9 cellular contexts compared by ENCODE assay signal in genomic region chr14:96275182-96276112, GRCh38. TPM values are rescaled to one million over a fixed set of nuclear protein-coding genes. Genes with fewer than 3 reads are reported as not detected.
DNase-seq lines count a peak whose midpoint lies in the region; TF ChIP-seq lines count a peak whose summit lies in the region.
"Had no signal": no experiment of that assay in that cellular context is flagged by ENCODE, and none has a peak within 500 bp of the region (broad histone marks: within the 10 kb centered on the region; RNA-seq: fewer than 3 reads in every experiment).

No MANE protein-coding gene starts in this region.

- intact Hi-C loops in activated naive CD4-positive, alpha-beta T cell treated with anti-CD3 and anti-CD28 coated beads for 36 hours (cut with micrococcal nuclease): loop anchor here (1.0 to 10.0 kb wide), 4 partner anchors 175 to 711 kb away; no protein-coding TSS in a partner anchor

- in situ Hi-C loops in KBM-7 (cut with MboI; ENCODE audit: low pct_unique_long_range_greater_than_20kb, low sequenced_read_pairs): no loop called here

- no peak overlapping the region for H3K27ac Mint-ChIP-seq in activated naive CD4-positive, alpha-beta T cell treated with anti-CD3 and anti-CD28 coated beads for 36 hours
- H3K27ac Mint-ChIP-seq in glutamatergic neuron (ENCODE audit: unreplicated experiment): no peak overlapping the region
- no peak overlapping the region for H3K27ac Mint-ChIP-seq in progenitor cell of endocrine pancreas
- H3K27ac Mint-ChIP-seq: T-helper 1 cell treated with Interleukin-12 subunit alpha and Interleukin-12 subunit beta and Interleukin-4 antibody, amounts not matched to agents 30 μg/mL and 1 μg/mL, for 36 hours had no signal

- CTCF ChIA-PET in activated naive CD4-positive, alpha-beta T cell treated with anti-CD3 and anti-CD28 coated beads for 36 hours (lab: Charles Lee): interaction anchor here (0.7 to 8.1 kb wide), 20 partner anchors 10 to 275 kb away, joined by 3 to 120 read pairs (median 4); no protein-coding TSS in a partner anchor

- peak; percentile 97 for TF ChIP-seq CTCF in glutamatergic neuron (IDR thresholded peaks at IDR 0.05; ENCODE audit: partially characterized antibody, unreplicated experiment)
- peak; percentile 97 for TF ChIP-seq CTCF in progenitor cell of endocrine pancreas (IDR thresholded peaks at IDR 0.05; ENCODE audit: unreplicated experiment)

- H3K36me3 Mint-ChIP-seq in activated naive CD4-positive, alpha-beta T cell treated with anti-CD3 and anti-CD28 coated beads for 36 hours (ENCODE audit: low read depth): peaks cover 7% of the 10 kb centered on the region
- H3K36me3 Mint-ChIP-seq in glutamatergic neuron (ENCODE audit: unreplicated experiment) (peaks cover 12% of the 10 kb centered on the region), progenitor cell of endocrine pancreas (ENCODE audit: insufficient read depth) (no peaks in the 10 kb centered on the region)

- no peaks in the 10 kb centered on the region for H3K27me3 Mint-ChIP-seq in activated naive CD4-positive, alpha-beta T cell treated with anti-CD3 and anti-CD28 coated beads for 36 hours (ENCODE audit: low read depth)
- peaks cover 3% of the 10 kb centered on the region for H3K27me3 Mint-ChIP-seq in glutamatergic neuron (ENCODE audit: unreplicated experiment)
- H3K27me3 Mint-ChIP-seq in progenitor cell of endocrine pancreas: no peaks in the 10 kb centered on the region

- H3K9me3 Mint-ChIP-seq in activated naive CD4-positive, alpha-beta T cell treated with anti-CD3 and anti-CD28 coated beads for 36 hours: peaks cover 19% of the 10 kb centered on the region
- H3K9me3 Mint-ChIP-seq in glutamatergic neuron (ENCODE audit: unreplicated experiment): no peaks in the 10 kb centered on the region
- peaks cover 8% of the 10 kb centered on the region for H3K9me3 Mint-ChIP-seq in progenitor cell of endocrine pancreas (ENCODE audit: low read depth)

- no peak overlapping the region for H3K4me3 Mint-ChIP-seq in activated naive CD4-positive, alpha-beta T cell treated with anti-CD3 and anti-CD28 coated beads for 36 hours
- H3K4me3 Mint-ChIP-seq in glutamatergic neuron (ENCODE audit: unreplicated experiment) (no peak overlapping the region), progenitor cell of endocrine pancreas (ENCODE audit: low read depth) (no peak overlapping the region)
- H3K4me3 Mint-ChIP-seq: T-helper 1 cell treated with Interleukin-12 subunit alpha and Interleukin-12 subunit beta and Interleukin-4 antibody, amounts not matched to agents 30 μg/mL and 1 μg/mL, for 36 hours had no signal

- DNase-seq in DMS114 treated with DMSO at 0.1 percent for 48 hours (lab: John Stamatoyannopoulos, UW; ENCODE audit: unreplicated experiment) (peak; percentile 32), KBM-7 (peak; percentile 63), SHP77 (lab: John Stamatoyannopoulos, UW) (peak; percentile 73 to 79), glutamatergic neuron (peak; percentile 90), progenitor cell of endocrine pancreas (ENCODE audit: low spot score, unreplicated experiment) (peak; percentile 60), ureter (ENCODE audit: low spot score) (peak; percentile 79), SKM-1 treated with dmso at 0.1 percent for 144 hours (lab: John Stamatoyannopoulos, UW; ENCODE audit: unreplicated experiment) (no peak)
- DNase-seq in activated naive CD4-positive, alpha-beta T cell treated with anti-CD3 and anti-CD28 coated beads for 36 hours: peak; percentile 83

- H3K4me1 Mint-ChIP-seq in activated naive CD4-positive, alpha-beta T cell treated with anti-CD3 and anti-CD28 coated beads for 36 hours (ENCODE audit: low read depth): peaks cover 2% of the 10 kb centered on the region
- peaks cover 12% of the 10 kb centered on the region for H3K4me1 Mint-ChIP-seq in glutamatergic neuron (ENCODE audit: low read depth, unreplicated experiment)
- H3K4me1 Mint-ChIP-seq in progenitor cell of endocrine pancreas (ENCODE audit: low read depth): peaks cover 10% of the 10 kb centered on the region

RNA-seq across cellular contexts. Expression of gene BDKRB1, which starts 19.4 kb away (rescaled TPM):
- not detected for total RNA-seq in activated naive CD4-positive, alpha-beta T cell treated with anti-CD3 and anti-CD28 coated beads for 36 hours
- not detected for total RNA-seq in glutamatergic neuron (ENCODE audit: unreplicated experiment)
- total RNA-seq in progenitor cell of endocrine pancreas: not detected in 2 replicates
- total RNA-seq in ureter: 1.4 TPM
